ENCODE assay signal across 26 cellular contexts in genomic region chr5:10476878-10477277, GRCh38. TPM values are rescaled to one million over a fixed set of nuclear protein-coding genes. Genes with fewer than 3 reads are reported as not detected.
DNase-seq lines count a peak whose midpoint lies in the region; ATAC-seq, FAIRE-seq and TF ChIP-seq lines count a peak whose summit lies in the region.
"Had no signal": no experiment of that assay in that cellular context is flagged by ENCODE, and none has a peak within 500 bp of the region (broad histone marks: within the 10 kb centered on the region; RNA-seq: fewer than 3 reads in every experiment).

No MANE protein-coding gene starts in this region.

- no peaks in the 10 kb centered on the region for H3K36me3 ChIP-seq in HepG2 (replicated peaks in 1 of 2; ENCODE audit: control insufficient read depth in 1 of 2, insufficient read depth in 2 of 2, low read length in 2 of 2)
- no peaks in the 10 kb centered on the region for H3K36me3 ChIP-seq in right lobe of liver
- H3K36me3 ChIP-seq in K562 (ENCODE audit: control insufficient read depth, insufficient read depth, low read length): no peaks in the 10 kb centered on the region
- H3K36me3 ChIP-seq: BE2C, BLaER1 had no signal

- no peaks in the 10 kb centered on the region for H3K9me3 ChIP-seq in HepG2 (ENCODE audit: low read length)
- no peaks in the 10 kb centered on the region for H3K9me3 ChIP-seq in right lobe of liver
- no peaks in the 10 kb centered on the region for H3K9me3 ChIP-seq in K562 (replicated peaks; ENCODE audit: control insufficient read depth, insufficient read depth, low read depth, low read length)
- H3K9me3 ChIP-seq: BE2C had no signal

- CTCF ChIA-PET in HepG2 (lab: Yijun Ruan, JAX; ENCODE audit: low intra/inter-chr PET ratio, low total read pairs): no interaction called here
- CTCF ChIA-PET in K562 (lab: Yijun Ruan, JAX; ENCODE audit: low intra/inter-chr PET ratio): no interaction called here

- no peak overlapping the region for H3K9ac ChIP-seq in HepG2 (ENCODE audit: insufficient read depth, low read depth, low read length)
- no peak overlapping the region for H3K9ac ChIP-seq in K562 (ENCODE audit: insufficient read depth in 1 of 2, low read depth in 2 of 2, low read length in 2 of 2)
- H3K9ac ChIP-seq: BLaER1 had no signal

- no peaks in the 10 kb centered on the region for H3K79me2 ChIP-seq in HepG2 (ENCODE audit: insufficient read depth, low read length)
- no peaks in the 10 kb centered on the region for H3K79me2 ChIP-seq in K562 (ENCODE audit: control insufficient read depth, insufficient read depth, low read length)

- TF ChIP-seq POLR2A in HepG2 (IDR thresholded peaks at IDR 0.05; ENCODE audit: insufficient read depth in 1 of 2, low read depth in 2 of 2, low read length in 2 of 2): no peak
- TF ChIP-seq POLR2A in right lobe of liver (IDR thresholded peaks at IDR 0.05): no peak
- no peak for TF ChIP-seq POLR2A in K562 (conservative IDR thresholded peaks at IDR 0.05)

- TF ChIP-seq CTCF in HepG2 (CRISPR knock-in tag; IDR thresholded peaks at IDR 0.05) (no peak), right lobe of liver (IDR thresholded peaks at IDR 0.05) (no peak), K562 (IDR thresholded peaks at IDR 0.05 in 2 of 3, conservative IDR thresholded peaks at IDR 0.05 in 1 of 3; ENCODE audit: insufficient read depth in 2 of 3, low read depth in 1 of 3, low read length in 3 of 3) (no peak)

- intact Hi-C loops in HepG2 (cut with micrococcal nuclease; ENCODE audit: unreplicated experiment): no loop called here
- intact Hi-C loops in right lobe of liver (cut with DNase I): no loop called here
- intact Hi-C loops in K562 (cut with micrococcal nuclease): no loop called here

- no peak for TF ChIP-seq EP300 in HepG2 (IDR thresholded peaks at IDR 0.05; ENCODE audit: low read depth in 2 of 2, low read length in 2 of 2)
- no peak for TF ChIP-seq EP300 in HepG2 (CRISPR knock-in tag; IDR thresholded peaks at IDR 0.05; ENCODE audit: borderline replicate concordance)
- TF ChIP-seq EP300 in K562 (IDR thresholded peaks at IDR 0.05; ENCODE audit: low read length): no peak

- no peak for TF ChIP-seq RAD21 in HepG2 (CRISPR knock-in tag; IDR thresholded peaks at IDR 0.05)
- TF ChIP-seq RAD21 in K562 (CRISPR knock-in tag; conservative IDR thresholded peaks at IDR 0.05 in 1 of 2, IDR thresholded peaks at IDR 0.05 in 1 of 2): no peak

- POLR2A ChIA-PET in HepG2 (lab: Yijun Ruan, JAX) (no interaction called here), K562 (lab: Yijun Ruan, JAX) (interaction anchor here (0.6 to 1.8 kb wide), 3 partner anchors 14 to 124 kb away, joined by 4 to 8 read pairs (median 6); no protein-coding TSS in a partner anchor)

- DNase-seq in HepG2 (ENCODE audit: low spot score): no peak
- DNase-seq in right lobe of liver: no peak
- DNase-seq in K562 (ENCODE audit: extremely low read depth in 1 of 4, low spot score in 3 of 4): no peak
- DNase-seq: 8988T; ACHN; BE2C; C1 segment of cervical spinal cord; CD4-positive, alpha-beta memory T cell; CD4-positive, CD25-positive, alpha-beta regulatory T cell; CD8-positive, alpha-beta memory T cell; COR-L47; DMS153; DMS53; DMS79; DND-41; EL; GDM1 had no signal

- H3K4me3 ChIP-seq in HepG2 (replicated peaks in 1 of 3; ENCODE audit: insufficient read depth in 1 of 3, low read depth in 2 of 3, low read length in 3 of 3): no peak overlapping the region
- no peak overlapping the region for H3K4me3 ChIP-seq in right lobe of liver
- H3K4me3 ChIP-seq in K562: no peak overlapping the region
- H3K4me3 ChIP-seq: BLaER1, GM12878 had no signal

- H3K9me1 ChIP-seq in K562 (ENCODE audit: control insufficient read depth, insufficient read depth, low read length): no peaks in the 10 kb centered on the region

- H3K27ac ChIP-seq in HepG2 (ENCODE audit: extremely low read length, insufficient read depth, low read length): no peak overlapping the region
- H3K27ac ChIP-seq in right lobe of liver: no peak overlapping the region
- no peak overlapping the region for H3K27ac ChIP-seq in K562 (ENCODE audit: extremely low read depth, low read depth, low read length)
- H3K27ac ChIP-seq: BLaER1 had no signal

- 5% methylated on average over 3 of the region's 3 CpGs for WGBS in HepG2 (ENCODE audit: low lambda C conversion rate)
- 53% methylated on average over 3 of the region's 3 CpGs for WGBS in right lobe of liver (ENCODE audit: insufficient coverage, low coverage, low lambda C conversion rate, missing lambda C conversion rate)
- 2% methylated on average over 3 of the region's 3 CpGs for WGBS in K562 (ENCODE audit: insufficient coverage, low coverage, missing lambda C conversion rate)

- H3K27me3 ChIP-seq in HepG2 (ENCODE audit: control insufficient read depth in 1 of 2, insufficient read depth in 2 of 2, low read length in 2 of 2) (peaks cover 0 to 31% of the 10 kb centered on the region in 2 experiments; a peak in 2 of 5 replicates), right lobe of liver (no peaks in the 10 kb centered on the region), K562 (ENCODE audit: control insufficient read depth in 2 of 2, insufficient read depth in 2 of 2, low read length in 2 of 2) (peaks cover 58 to 81% of the 10 kb centered on the region in 2 experiments)
- H3K27me3 ChIP-seq: BE2C, BLaER1 had no signal

- in situ Hi-C loops in HepG2 (cut with HindIII; ENCODE audit: extremely low pct_ligation_motif_present, low pct_unique_long_range_greater_than_20kb) (no loop called here), K562 (cut with MboI) (no loop called here)

- no TSS peak for BruUV-seq in HepG2 (replicated peaks; lab: Mats Ljungman, UMichigan)
- BruUV-seq in K562 (replicated peaks; lab: Mats Ljungman, UMichigan): no TSS peak

- H3K4me2 ChIP-seq in HepG2 (ENCODE audit: low read depth, low read length) (no peak overlapping the region), K562 (ENCODE audit: insufficient read depth, low read length) (no peak overlapping the region)
- H3K4me2 ChIP-seq: BLaER1 had no signal

- H4K20me1 ChIP-seq in HepG2 (ENCODE audit: insufficient read depth, low read length) (no peaks in the 10 kb centered on the region), K562 (replicated peaks; ENCODE audit: control insufficient read depth, insufficient read depth, low read length) (no peaks in the 10 kb centered on the region)
- H4K20me1 ChIP-seq: BLaER1 had no signal

- ATAC-seq in HepG2 (no peak), right lobe of liver (no peak), K562 (no peak), GM18907 (IDR thresholded peaks at IDR 0.05; ENCODE audit: unreplicated experiment) (no peak), HG03460 (IDR thresholded peaks at IDR 0.05; ENCODE audit: unreplicated experiment) (no peak)
- ATAC-seq: GM12878 had no signal

- H2AFZ ChIP-seq in HepG2 (ENCODE audit: low read length): no peak overlapping the region
- no peak overlapping the region for H2AFZ ChIP-seq in K562 (ENCODE audit: low read depth, low read length)

- FAIRE-seq in HepG2 (lab: Jason Lieb, UNC) (no peak), K562 (lab: Jason Lieb, UNC) (no peak)
- FAIRE-seq: A204.1, GM12878, GM12892, GM18507, GM19239 had no signal

- H3K4me1 ChIP-seq in HepG2 (ENCODE audit: insufficient read depth, low read length) (peaks cover 11% of the 10 kb centered on the region), right lobe of liver (no peaks in the 10 kb centered on the region), K562 (replicated peaks in 1 of 2; ENCODE audit: control insufficient read depth in 2 of 2, insufficient read depth in 2 of 2, low read length in 2 of 2) (no peaks in the 10 kb centered on the region)
- H3K4me1 ChIP-seq: BE2C had no signal

RNA-seq across cellular contexts. Expression of gene ROPN1L, which starts 35.2 kb away (rescaled TPM):
- not detected in 2 replicates for total RNA-seq in HepG2 (2016; rRNA removed; fragmentation: Illumina TruSeq; extraction: Trizol)
- total RNA-seq in HepG2 (2016; cell fraction: cytosol; rRNA removed; fragmentation: Illumina TruSeq; extraction: Trizol; ENCODE audit: low read depth): not detected in 2 replicates
- not detected in 2 replicates for total RNA-seq in HepG2 (2016; cell fraction: insoluble cytoplasmic fraction; rRNA removed; fragmentation: Illumina TruSeq; extraction: Trizol)
- not detected in 2 replicates for total RNA-seq in HepG2 (2016; cell fraction: membrane; rRNA removed; fragmentation: Illumina TruSeq; extraction: Trizol)
- not detected in 2 replicates for total RNA-seq in HepG2 (2016; cell fraction: nucleus; rRNA removed; fragmentation: Illumina TruSeq; extraction: Trizol)
- 0.08 TPM in 1 of 2 replicates, not detected in the other for polyA plus RNA-seq in HepG2 (2011; rRNA removed)
- 0.11 TPM in 1 of 2 replicates, not detected in the other for polyA plus RNA-seq in HepG2 (2011; cell fraction: cytosol; rRNA removed)
- polyA plus RNA-seq in HepG2 (2011; cell fraction: nucleus; rRNA removed): 0.14 and 0.66 TPM in 2 replicates
- not detected in 2 replicates for polyA plus RNA-seq in HepG2 (2012)
- polyA plus RNA-seq in HepG2 (2016; cell fraction: cytosol; fragmentation: Illumina TruSeq; extraction: Trizol; ENCODE audit: low read depth): not detected in 2 replicates
- not detected in 2 replicates for polyA plus RNA-seq in HepG2 (2016; cell fraction: insoluble cytoplasmic fraction; fragmentation: Illumina TruSeq; extraction: Trizol; ENCODE audit: low read depth)
- polyA plus RNA-seq in HepG2 (2016; cell fraction: membrane; fragmentation: Illumina TruSeq; extraction: Trizol; ENCODE audit: low read depth): not detected in 2 replicates
- polyA plus RNA-seq in HepG2 (2016; cell fraction: nucleus; fragmentation: Illumina TruSeq; extraction: Trizol; ENCODE audit: insufficient read depth, low read depth): not detected in 2 replicates
- 0.23 and 0.62 TPM in 2 replicates for polyA minus RNA-seq in HepG2 (2011; rRNA and poly(A)+ RNA removed; ENCODE audit: low replicate concordance)
- polyA minus RNA-seq in HepG2 (2011; cell fraction: cytosol; rRNA and poly(A)+ RNA removed): not detected in 2 replicates
- polyA minus RNA-seq in HepG2 (2011; cell fraction: nucleus; rRNA and poly(A)+ RNA removed): 0.99 and 1.3 TPM in 2 replicates
- total RNA-seq in right lobe of liver: under 1 TPM in 4 of 6 experiments, not detected in 2; 0.24 to 0.83 (median 0.40) TPM
- 0.92 and 1.7 TPM in 2 replicates for total RNA-seq in K562 (2011; cell fraction: chromatin; rRNA removed; ENCODE audit: low replicate concordance)
- total RNA-seq in K562 (2011; cell fraction: nucleolus; rRNA removed): 1.4 and 2.0 TPM in 2 replicates
- total RNA-seq in K562 (2011; cell fraction: nucleoplasm; rRNA removed): 1.3 and 1.9 TPM in 2 replicates
- total RNA-seq in K562 (2014; rRNA removed): 0.73 TPM in 1 of 2 replicates, not detected in the other
- total RNA-seq in K562 (2014; rRNA removed; fragmentation: Illumina TruSeq; extraction: Trizol): 0.19 TPM in 1 of 2 replicates, not detected in the other
- 0.23 TPM in 1 of 2 replicates, not detected in the other for total RNA-seq in K562 (2015; rRNA removed; fragmentation: Illumina TruSeq; extraction: Trizol)
- 0.31 and 0.36 TPM in 2 replicates for total RNA-seq in K562 (2021)
- 0.32 and 0.85 TPM in 2 replicates for polyA plus RNA-seq in K562 (2011; rRNA removed)
- 0.41 and 1.2 TPM in 2 replicates for polyA plus RNA-seq in K562 (2011; cell fraction: cytosol; rRNA removed)
- polyA plus RNA-seq in K562 (2011; cell fraction: nucleus; rRNA removed): 0.55 and 1.6 TPM in 2 replicates
- polyA plus RNA-seq in K562 (2012): 0.40 and 2.4 TPM in 2 replicates
- polyA plus RNA-seq in K562 (2014; fragmentation: Illumina TruSeq; extraction: Trizol): 0.21 and 0.30 TPM in 2 replicates
- polyA plus RNA-seq in K562 (2014; fragmentation: Nextera tagmentation; extraction: Ambion mirVana): under 1 TPM; 0.04 to 0.13 TPM
- 0.28 and 0.84 TPM in 2 replicates for polyA plus RNA-seq in K562 (2014; rRNA removed)
- 0.35 TPM in 1 of 2 replicates, not detected in the other for polyA minus RNA-seq in K562 (2011; rRNA and poly(A)+ RNA removed)
- polyA minus RNA-seq in K562 (2011; cell fraction: cytosol; rRNA and poly(A)+ RNA removed): 0.86 TPM in 1 of 2 replicates, not detected in the other
- polyA minus RNA-seq in K562 (2011; cell fraction: nucleus; rRNA and poly(A)+ RNA removed): 0.89 and 1.5 TPM in 2 replicates
- total RNA-seq: G401 had no signal
